12 cellular contexts compared by ENCODE assay signal in genomic region chr6:90079555-90080490, GRCh38.
DNase-seq lines count a peak whose midpoint lies in the region; ATAC-seq and TF ChIP-seq lines count a peak whose summit lies in the region.
"Had no signal": no experiment of that assay in that cellular context is flagged by ENCODE, and none has a peak within 500 bp of the region (broad histone marks: within the 10 kb centered on the region; RNA-seq: fewer than 3 reads in every experiment).

No MANE protein-coding gene starts in this region.

- H3K27me3 ChIP-seq in spleen (replicated peaks in 1 of 7) (no peaks in the 10 kb centered on the region), tibial artery (no peaks in the 10 kb centered on the region)
- H3K27me3 ChIP-seq: heart right ventricle had no signal

- TF ChIP-seq CTCF in spleen (IDR thresholded peaks at IDR 0.05 in 8 of 11, conservative IDR thresholded peaks at IDR 0.05 in 3 of 11) (no peak), tibial artery (IDR thresholded peaks at IDR 0.05) (no peak)

- TF ChIP-seq POLR2A in spleen (IDR thresholded peaks at IDR 0.05): no peak

- H3K4me1 ChIP-seq in spleen: peaks cover 0 to 69% (median 37%) of the 10 kb centered on the region in 6 donors
- no peaks in the 10 kb centered on the region for H3K4me1 ChIP-seq in tibial artery

- H3K27ac ChIP-seq in spleen: peak overlapping the region in 4 of 8 donors; percentile 52 to 76 (median 66)
- H3K27ac ChIP-seq in tibial artery: no peak overlapping the region
- H3K27ac ChIP-seq: epithelial cell of prostate, SK-N-MC had no signal

- peak overlapping the region in 5 of 8 donors; percentile 9 to 57 (median 11) for H3K4me3 ChIP-seq in spleen
- no peak overlapping the region for H3K4me3 ChIP-seq in tibial artery
- H3K4me3 ChIP-seq: SK-N-MC had no signal

- no peaks in the 10 kb centered on the region for H3K9me3 ChIP-seq in spleen
- no peaks in the 10 kb centered on the region for H3K9me3 ChIP-seq in tibial artery
- H3K9me3 ChIP-seq: heart right ventricle had no signal

- peak; percentile 63 for DNase-seq in activated T-cell treated with anti-CD3 and anti-CD28 coated beads for 24 hours (ENCODE audit: low read depth)
- no peak for DNase-seq in activated T-cell treated with anti-CD3 and anti-CD28 coated beads, Interleukin-2, amount 50 U/mL, for 1 hour
- peak; percentile 74 for DNase-seq in activated naive CD4-positive, alpha-beta T cell treated with Interleukin-2 at 50 U/mL for 16 hours
- no peak for DNase-seq in spleen
- DNase-seq in tibial artery: no peak
- no peak for DNase-seq in left ventricle myocardium superior
- no peak for DNase-seq in NAMALWA (ENCODE audit: low spot score)
- no peak for DNase-seq in anterior cingulate cortex (lab: John Stamatoyannopoulos, UW)
- DNase-seq: heart right ventricle, NCI-H1694 treated with DMSO at 0.1 percent for 48 hours had no signal

- WGBS in spleen, 5 donors: 65 to 80% (median 68%) methylated on average over 11 of the region's 11 CpGs

- no peak for ATAC-seq in left ventricle myocardium superior
- ATAC-seq: heart right ventricle had no signal

- intact Hi-C loops in spleen (cut with DNase I; ENCODE audit: low total_unique reads): no loop called here
- intact Hi-C loops in tibial artery (cut with DNase I; ENCODE audit: low total_unique reads): no loop called here
- intact Hi-C loops in left ventricle myocardium superior (cut with micrococcal nuclease): loop anchor here (10.0 kb wide), 1 partner anchor 95 kb away; no protein-coding TSS in a partner anchor

- H3K36me3 ChIP-seq in spleen: no peaks in the 10 kb centered on the region
- H3K36me3 ChIP-seq in tibial artery: no peaks in the 10 kb centered on the region
- H3K36me3 ChIP-seq: heart right ventricle had no signal

Comparison
In these comparisons a context has a peak if more than half of its experiments do, and no peak if none do; other contexts are left out.
1. DNase-seq: peak in activated T-cell treated with anti-CD3 and anti-CD28 coated beads for 24 hours (single experiment) and activated naive CD4-positive, alpha-beta T cell treated with Interleukin-2 at 50 U/mL for 16 hours (single experiment); none in activated T-cell treated with anti-CD3 and anti-CD28 coated beads, Interleukin-2, amount 50 U/mL, for 1 hour (single experiment), spleen (single experiment), tibial artery (0 of 2), left ventricle myocardium superior (single experiment), NAMALWA (single experiment) and anterior cingulate cortex (0 of 58).
2. H3K4me3 ChIP-seq: peak in spleen (5 of 8); none in tibial artery (0 of 2).